ENCODE assay signal across 10 cellular contexts in genomic region chr1:3369437-3370076, GRCh38.
A peak's percentile ranks its signal among the peaks of the same experiment; 100 is the strongest.
DNase-seq lines count a peak whose midpoint lies in the region; ATAC-seq and TF ChIP-seq lines count a peak whose summit lies in the region.
"Had no signal": no experiment of that assay in that cellular context is flagged by ENCODE, and none has a peak within 500 bp of the region (broad histone marks: within the 10 kb centered on the region; RNA-seq: fewer than 3 reads in every experiment).

No MANE protein-coding gene starts in this region.

- 26 to 31% (median 26%) methylated on average over 12 of the region's 12 CpGs for WGBS in ovary, 3 donors

- H3K27me3 ChIP-seq in ovary, result no peaks in the 10 kb centered on the region

- H3K4me1 Mint-ChIP-seq in glutamatergic neuron (ENCODE audit: low read depth, unreplicated experiment), result no peaks in the 10 kb centered on the region

- peaks cover 8% of the 10 kb centered on the region for H3K9me3 Mint-ChIP-seq in glutamatergic neuron (ENCODE audit: unreplicated experiment)
- H3K9me3 Mint-ChIP-seq in activated naive CD4-positive, alpha-beta T cell treated with anti-CD3 and anti-CD28 coated beads, Interleukin-2, amount 50 U/mL, for 72 hours, result peaks cover 8 to 12% of the 10 kb centered on the region in 2 donors

- peaks cover 11% of the 10 kb centered on the region for H3K4me1 ChIP-seq in ovary (ENCODE audit: insufficient read depth)
- H3K4me1 ChIP-seq: BE2C had no signal

- no peaks in the 10 kb centered on the region for H3K9me3 ChIP-seq in ovary
- H3K9me3 ChIP-seq: BE2C had no signal

- DNase-seq in AG08396 (ENCODE audit: low spot score) (peak; percentile 92), fibroblast of villous mesenchyme (ENCODE audit: low read depth) (peak; percentile 33), ovary (peak in 4 of 5 donors; percentile 52 to 63 (median 55)), glutamatergic neuron (no peak), GDM1 (lab: John Stamatoyannopoulos, UW) (no peak)
- no peak for DNase-seq in activated naive CD4-positive, alpha-beta T cell treated with anti-CD3 and anti-CD28 coated beads, Interleukin-2, amount 50 U/mL, for 72 hours (ENCODE audit: low spot score in 2 of 2)
- DNase-seq: BE2C had no signal

- H3K4me3 Mint-ChIP-seq in glutamatergic neuron (ENCODE audit: unreplicated experiment), result no peak overlapping the region

- H3K36me3 Mint-ChIP-seq in glutamatergic neuron (ENCODE audit: unreplicated experiment), result peaks cover 6% of the 10 kb centered on the region
- H3K36me3 Mint-ChIP-seq in activated naive CD4-positive, alpha-beta T cell treated with anti-CD3 and anti-CD28 coated beads, Interleukin-2, amount 50 U/mL, for 72 hours, result no peaks in the 10 kb centered on the region

- H3K27ac ChIP-seq in ovary, result peak overlapping the region in 1 of 2 donors; percentile 50

- no peak for TF ChIP-seq POLR2A in ovary (IDR thresholded peaks at IDR 0.05)

- H3K27me3 Mint-ChIP-seq in glutamatergic neuron (ENCODE audit: unreplicated experiment), result peaks cover 10% of the 10 kb centered on the region

- ATAC-seq in SK-N-SH treated with all-trans-retinoic acid at 6 μM for 48 hours (peak; percentile 76), GM21515 (IDR thresholded peaks at IDR 0.05; ENCODE audit: unreplicated experiment) (no peak)
- no peak for ATAC-seq in activated naive CD4-positive, alpha-beta T cell treated with anti-CD3 and anti-CD28 coated beads, Interleukin-2, amount 50 U/mL, for 72 hours
- ATAC-seq: K562 had no signal

- H3K27ac Mint-ChIP-seq in glutamatergic neuron (ENCODE audit: unreplicated experiment), result no peak overlapping the region
- H3K27ac Mint-ChIP-seq in activated naive CD4-positive, alpha-beta T cell treated with anti-CD3 and anti-CD28 coated beads, Interleukin-2, amount 50 U/mL, for 72 hours, result no peak overlapping the region

- no peak for TF ChIP-seq CTCF in fibroblast of villous mesenchyme (IDR thresholded peaks at IDR 0.05; ENCODE audit: insufficient read depth, low read depth, low read length)
- TF ChIP-seq CTCF in ovary (IDR thresholded peaks at IDR 0.05), result no peak
- no peak for TF ChIP-seq CTCF in glutamatergic neuron (IDR thresholded peaks at IDR 0.05; ENCODE audit: partially characterized antibody, unreplicated experiment)

- TF ChIP-seq EP300 in ovary (IDR thresholded peaks at IDR 0.05), result peak; percentile 36

- H3K4me3 ChIP-seq in fibroblast of villous mesenchyme (ENCODE audit: low read depth, low read length), result no peak overlapping the region
- no peak overlapping the region for H3K4me3 ChIP-seq in ovary
- H3K4me3 ChIP-seq: K562 had no signal

- H3K36me3 ChIP-seq in ovary, result no peaks in the 10 kb centered on the region
- H3K36me3 ChIP-seq: BE2C had no signal

- intact Hi-C loops in ovary (cut with DNase I), result no loop called here

TF ChIP-seq in SK-N-SH treated with all-trans-retinoic acid at 6 μM for 48 hours, 23 proteins besides CTCF, POLR2A, EP300 and RAD21:
- TF ChIP-seq POU6F1 (CRISPR knock-in tag; IDR thresholded peaks at IDR 0.05; ENCODE audit: borderline replicate concordance, low read depth) (no peak), SNAI2 (CRISPR knock-in tag; IDR thresholded peaks at IDR 0.05) (no peak), PATZ1 (CRISPR knock-in tag; IDR thresholded peaks at IDR 0.05; ENCODE audit: borderline replicate concordance) (no peak), ESRRG (CRISPR knock-in tag; IDR thresholded peaks at IDR 0.05) (no peak), GLIS3 (CRISPR knock-in tag; IDR thresholded peaks at IDR 0.05) (no peak), ZC3H10 (CRISPR knock-in tag; IDR thresholded peaks at IDR 0.05) (no peak), ZNF8 (CRISPR knock-in tag; IDR thresholded peaks at IDR 0.05) (no peak), BACH2 (CRISPR knock-in tag; IDR thresholded peaks at IDR 0.05; ENCODE audit: borderline replicate concordance) (no peak), TCF4 (CRISPR knock-in tag; IDR thresholded peaks at IDR 0.05; ENCODE audit: borderline replicate concordance) (no peak), ZNF70 (CRISPR knock-in tag; IDR thresholded peaks at IDR 0.05) (no peak), ZFP30 (CRISPR knock-in tag; IDR thresholded peaks at IDR 0.05) (no peak), TSHZ2 (CRISPR knock-in tag; IDR thresholded peaks at IDR 0.05) (no peak), OSR1 (CRISPR knock-in tag; IDR thresholded peaks at IDR 0.05) (no peak)
TF ChIP-seq in SK-N-SH treated with all-trans-retinoic acid at 6 μM for 48 hours: peak in this region for 0.

Comparison
In these comparisons a context has a peak if more than half of its experiments do, and no peak if none do; other contexts are left out.
1. DNase-seq: peak in AG08396 (single experiment), fibroblast of villous mesenchyme (single experiment) and ovary (4 of 5); none in glutamatergic neuron (single experiment), GDM1 (single experiment) and activated naive CD4-positive, alpha-beta T cell treated with anti-CD3 and anti-CD28 coated beads, Interleukin-2, amount 50 U/mL, for 72 hours (0 of 2).